ENCODE assay signal across 27 cellular contexts in genomic region chrX:70124678-70125077, GRCh38. TPM values are rescaled to one million over a fixed set of nuclear protein-coding genes. Genes with fewer than 3 reads are reported as not detected.
DNase-seq lines count a peak whose midpoint lies in the region; ATAC-seq, FAIRE-seq and TF ChIP-seq lines count a peak whose summit lies in the region.
"Had no signal": no experiment of that assay in that cellular context is flagged by ENCODE, and none has a peak within 500 bp of the region (broad histone marks: within the 10 kb centered on the region; RNA-seq: fewer than 3 reads in every experiment).

No MANE protein-coding gene starts in this region.

- no peaks in the 10 kb centered on the region for H3K79me2 ChIP-seq in K562 (ENCODE audit: control insufficient read depth, insufficient read depth, low read length)

- peaks cover 8% of the 10 kb centered on the region for H3K4me1 Mint-ChIP-seq in activated naive CD4-positive, alpha-beta T cell treated with anti-CD3 and anti-CD28 coated beads, Interleukin-2, amount 50 U/mL, for 24 hours
- H3K4me1 Mint-ChIP-seq in CD8-positive, alpha-beta T cell (ENCODE audit: low read depth): peaks cover 7% of the 10 kb centered on the region
- H3K4me1 Mint-ChIP-seq: CD14-positive monocyte had no signal

- CTCF ChIA-PET in A549 (lab: Yijun Ruan, JAX) (interaction anchor here (0.6 kb wide), 1 partner anchor 9 kb away, joined by 3 read pairs; the partner anchor contains the start of gene IGBP1), K562 (lab: Yijun Ruan, JAX; ENCODE audit: low intra/inter-chr PET ratio) (no interaction called here)
- CTCF ChIA-PET in CD8-positive, alpha-beta T cell (lab: Charles Lee): no interaction called here

- H3K27me3 Mint-ChIP-seq in activated naive CD4-positive, alpha-beta T cell treated with anti-CD3 and anti-CD28 coated beads, Interleukin-2, amount 50 U/mL, for 24 hours: no peaks in the 10 kb centered on the region
- no peaks in the 10 kb centered on the region for H3K27me3 Mint-ChIP-seq in CD8-positive, alpha-beta T cell (ENCODE audit: low read depth)

- no peak overlapping the region for H2AFZ ChIP-seq in K562 (ENCODE audit: low read depth, low read length)

- 54% methylated on average over 2 of the region's 2 CpGs for WGBS in A549 (ENCODE audit: missing lambda C conversion rate)
- WGBS in K562 (ENCODE audit: insufficient coverage, low coverage, missing lambda C conversion rate): 11% methylated on average over 2 of the region's 2 CpGs

- peak overlapping the region; percentile 30 for H3K27ac Mint-ChIP-seq in activated naive CD4-positive, alpha-beta T cell treated with anti-CD3 and anti-CD28 coated beads, Interleukin-2, amount 50 U/mL, for 24 hours
- H3K27ac Mint-ChIP-seq in CD8-positive, alpha-beta T cell: no peak overlapping the region
- H3K27ac Mint-ChIP-seq: CD8-positive, alpha-beta memory T cell had no signal

- DNase-seq in activated naive CD4-positive, alpha-beta T cell (lab: John Stamatoyannopoulos, UW): no peak
- DNase-seq in A549 (ENCODE audit: low read depth in 1 of 2, low spot score in 1 of 2) (no peak), K562 (ENCODE audit: extremely low read depth in 1 of 4, low spot score in 3 of 4) (no peak)
- no peak for DNase-seq in CD8-positive, alpha-beta T cell
- DNase-seq: ACHN; BE2C; C1 segment of cervical spinal cord; CD4-positive, CD25-positive, alpha-beta regulatory T cell; CD8-positive, alpha-beta memory T cell; COR-L47; DMS 273 treated with DMSO at 0.1 percent for 48 hours; DMS153; DMS53; DMS79; DND-41; EL; GDM1 had no signal

- H3K4me3 Mint-ChIP-seq in activated naive CD4-positive, alpha-beta T cell treated with anti-CD3 and anti-CD28 coated beads, Interleukin-2, amount 50 U/mL, for 24 hours: no peak overlapping the region
- H3K4me3 Mint-ChIP-seq in CD8-positive, alpha-beta T cell: no peak overlapping the region
- H3K4me3 Mint-ChIP-seq: CD14-positive monocyte; CD4-positive, CD25-positive, alpha-beta regulatory T cell; CD8-positive, alpha-beta memory T cell had no signal

- no peaks in the 10 kb centered on the region for H3K36me3 Mint-ChIP-seq in activated naive CD4-positive, alpha-beta T cell treated with anti-CD3 and anti-CD28 coated beads, Interleukin-2, amount 50 U/mL, for 24 hours
- H3K36me3 Mint-ChIP-seq in CD8-positive, alpha-beta T cell: no peaks in the 10 kb centered on the region
- H3K36me3 Mint-ChIP-seq: CD14-positive monocyte; CD4-positive, CD25-positive, alpha-beta regulatory T cell; CD8-positive, alpha-beta memory T cell had no signal

- ATAC-seq in A549 (no peak), K562 (no peak)
- ATAC-seq in CD8-positive, alpha-beta T cell: no peak
- ATAC-seq: GM12878 had no signal

- H3K27ac ChIP-seq in A549: no peak overlapping the region
- no peak overlapping the region for H3K27ac ChIP-seq in K562 (ENCODE audit: extremely low read depth, low read depth, low read length)
- no peak overlapping the region for H3K27ac ChIP-seq in CD8-positive, alpha-beta T cell (ENCODE audit: low read depth, low read length)
- H3K27ac ChIP-seq: 22Rv1, BLaER1 had no signal

- POLR2A ChIA-PET in A549 (lab: Yijun Ruan, JAX) (no interaction called here), K562 (lab: Yijun Ruan, JAX) (no interaction called here)
- POLR2A ChIA-PET in CD8-positive, alpha-beta T cell (lab: Charles Lee): no interaction called here

- in situ Hi-C loops in K562 (cut with MboI): no loop called here

- H3K36me3 ChIP-seq in K562 (ENCODE audit: control insufficient read depth, insufficient read depth, low read length): no peaks in the 10 kb centered on the region
- no peaks in the 10 kb centered on the region for H3K36me3 ChIP-seq in CD8-positive, alpha-beta T cell (ENCODE audit: insufficient read depth, low read length)
- H3K36me3 ChIP-seq: BE2C, BLaER1 had no signal

- TF ChIP-seq EP300 in A549 (IDR thresholded peaks at IDR 0.05) (no peak), K562 (IDR thresholded peaks at IDR 0.05; ENCODE audit: low read length) (no peak)

- H3K4me2 ChIP-seq in A549 (no peak overlapping the region), K562 (ENCODE audit: insufficient read depth, low read length) (no peak overlapping the region)
- H3K4me2 ChIP-seq: BLaER1 had no signal

- H4K20me1 ChIP-seq in K562 (replicated peaks; ENCODE audit: control insufficient read depth, insufficient read depth, low read length): no peaks in the 10 kb centered on the region
- H4K20me1 ChIP-seq: BLaER1 had no signal

- BruUV-seq in K562 (replicated peaks; lab: Mats Ljungman, UMichigan): no TSS peak

- TF ChIP-seq RAD21 in A549 (conservative IDR thresholded peaks at IDR 0.05 in 1 of 2, IDR thresholded peaks at IDR 0.05 in 1 of 2) (no peak), K562 (CRISPR knock-in tag; conservative IDR thresholded peaks at IDR 0.05 in 1 of 2, IDR thresholded peaks at IDR 0.05 in 1 of 2) (no peak)

- TF ChIP-seq POLR2A in A549 (IDR thresholded peaks at IDR 0.05; ENCODE audit: low read length) (no peak), K562 (conservative IDR thresholded peaks at IDR 0.05) (no peak)

- no peaks in the 10 kb centered on the region for H3K9me1 ChIP-seq in K562 (ENCODE audit: control insufficient read depth, insufficient read depth, low read length)

- TF ChIP-seq CTCF in A549 (IDR thresholded peaks at IDR 0.05) (no peak), K562 (IDR thresholded peaks at IDR 0.05 in 2 of 3, conservative IDR thresholded peaks at IDR 0.05 in 1 of 3; ENCODE audit: insufficient read depth in 2 of 3, low read depth in 1 of 3, low read length in 3 of 3) (no peak)
- TF ChIP-seq CTCF in CD8-positive, alpha-beta T cell (IDR thresholded peaks at IDR 0.05): no peak

- H3K4me1 ChIP-seq in A549: 0 out of 3 replicates have a peak, but pooled peaks cover 1% of the 10 kb centered on the region
- H3K4me1 ChIP-seq in K562 (replicated peaks in 1 of 2; ENCODE audit: control insufficient read depth in 2 of 2, insufficient read depth in 2 of 2, low read length in 2 of 2): no peaks in the 10 kb centered on the region; a peak in 3 of 5 replicates
- no peaks in the 10 kb centered on the region for H3K4me1 ChIP-seq in CD8-positive, alpha-beta T cell (ENCODE audit: insufficient read depth, low read length)
- H3K4me1 ChIP-seq: BE2C, BLaER1 had no signal

- FAIRE-seq in A549 (lab: Jason Lieb, UNC): no peak
- no peak for FAIRE-seq in K562 (lab: Jason Lieb, UNC)
- FAIRE-seq: GM12878, GM12892 had no signal

- H3K27me3 ChIP-seq in K562 (ENCODE audit: control insufficient read depth in 2 of 2, insufficient read depth in 2 of 2, low read length in 2 of 2): peaks cover 0 to 6% of the 10 kb centered on the region in 2 experiments; a peak in 2 of 5 replicates
- no peaks in the 10 kb centered on the region for H3K27me3 ChIP-seq in CD8-positive, alpha-beta T cell (ENCODE audit: insufficient read depth, low read length)
- H3K27me3 ChIP-seq: BE2C had no signal

- no peaks in the 10 kb centered on the region for H3K9me3 ChIP-seq in A549
- no peaks in the 10 kb centered on the region for H3K9me3 ChIP-seq in K562 (replicated peaks; ENCODE audit: control insufficient read depth, insufficient read depth, low read depth, low read length)
- H3K9me3 ChIP-seq in CD8-positive, alpha-beta T cell (ENCODE audit: low read length): no peaks in the 10 kb centered on the region
- H3K9me3 ChIP-seq: BE2C had no signal

- H3K9me3 Mint-ChIP-seq in activated naive CD4-positive, alpha-beta T cell treated with anti-CD3 and anti-CD28 coated beads, Interleukin-2, amount 50 U/mL, for 24 hours: no peaks in the 10 kb centered on the region
- H3K9me3 Mint-ChIP-seq in CD8-positive, alpha-beta T cell: no peaks in the 10 kb centered on the region
- H3K9me3 Mint-ChIP-seq: CD8-positive, alpha-beta memory T cell had no signal

- no peak overlapping the region for H3K9ac ChIP-seq in K562 (ENCODE audit: insufficient read depth in 1 of 2, low read depth in 2 of 2, low read length in 2 of 2)
- H3K9ac ChIP-seq: BLaER1 had no signal

- intact Hi-C loops in K562 (cut with micrococcal nuclease): no loop called here
- intact Hi-C loops in CD8-positive, alpha-beta T cell (cut with DNase I, micrococcal nuclease): no loop called here

- no peak overlapping the region for H3K4me3 ChIP-seq in A549
- no peak overlapping the region for H3K4me3 ChIP-seq in K562
- no peak overlapping the region for H3K4me3 ChIP-seq in CD8-positive, alpha-beta T cell (ENCODE audit: low read depth, low read length)
- H3K4me3 ChIP-seq: BLaER1, GM12878 had no signal

RNA-seq across cellular contexts. Expression of gene IGBP1, which starts 8.6 kb away (rescaled TPM):
- polyA plus RNA-seq in A549 (2011; rRNA removed) (103 and 106 TPM in 2 replicates), A549 (2017; fragmentation: RNase III; extraction: RNeasy Plus Mini Kit Qiagen cat#74134 plus additional on column Dnase treatment) (50.2 to 56.4 TPM (median 54.0 TPM) in 3 replicates), K562 (2011; rRNA removed) (83.1 and 91.8 TPM in 2 replicates), K562 (2014; fragmentation: Illumina TruSeq; extraction: Trizol) (55.0 and 58.4 TPM in 2 replicates), K562 (2014; fragmentation: Nextera tagmentation; extraction: Ambion mirVana) (10 to 100 TPM; 79.3 to 91.5 TPM), K562 (2014; rRNA removed) (41.2 and 52.8 TPM in 2 replicates)
- polyA plus RNA-seq in A549 (2012; cell fraction: cytosol; rRNA removed): 42.7 and 49.5 TPM in 2 replicates
- polyA plus RNA-seq in A549 (2012; cell fraction: nucleus; rRNA removed): 22.6 and 27.4 TPM in 2 replicates
- 40.7 and 48.7 TPM in 2 replicates for polyA minus RNA-seq in A549 (2011; rRNA and poly(A)+ RNA removed)
- total RNA-seq in K562 (2011; cell fraction: chromatin; rRNA removed; ENCODE audit: low replicate concordance): 12.5 and 13.5 TPM in 2 replicates
- total RNA-seq in K562 (2011; cell fraction: nucleolus; rRNA removed): 14.3 and 15.3 TPM in 2 replicates
- total RNA-seq in K562 (2011; cell fraction: nucleoplasm; rRNA removed): 15.7 and 19.6 TPM in 2 replicates
- total RNA-seq in K562 (2014; rRNA removed) (42.4 and 47.3 TPM in 2 replicates), K562 (2014; rRNA removed; fragmentation: Illumina TruSeq; extraction: Trizol) (48.2 and 55.2 TPM in 2 replicates), K562 (2015; rRNA removed; fragmentation: Illumina TruSeq; extraction: Trizol) (35.3 and 36.6 TPM in 2 replicates), K562 (2021) (37.3 and 40.3 TPM in 2 replicates)
- polyA plus RNA-seq in K562 (2011; cell fraction: cytosol; rRNA removed): 37.3 and 61.2 TPM in 2 replicates
- polyA plus RNA-seq in K562 (2011; cell fraction: nucleus; rRNA removed): 14.7 and 27.9 TPM in 2 replicates
- 40.0 and 95.2 TPM in 2 replicates for polyA plus RNA-seq in K562 (2012)
- polyA minus RNA-seq in K562 (2011; rRNA and poly(A)+ RNA removed): 62.9 and 98.2 TPM in 2 replicates
- polyA minus RNA-seq in K562 (2011; cell fraction: cytosol; rRNA and poly(A)+ RNA removed): 17.2 and 22.7 TPM in 2 replicates
- 8.8 and 13.3 TPM in 2 replicates for polyA minus RNA-seq in K562 (2011; cell fraction: nucleus; rRNA and poly(A)+ RNA removed)
- total RNA-seq in CD8-positive, alpha-beta T cell: 10 to 100 TPM; 55.7 to 56.6 TPM

RNA-seq across cellular contexts. Expression of gene DGAT2L6, which starts 52.6 kb away (rescaled TPM):
- polyA plus RNA-seq in A549 (2011; rRNA removed): not detected in 2 replicates
- polyA plus RNA-seq in A549 (2012; cell fraction: cytosol; rRNA removed): not detected in 2 replicates
- not detected in 2 replicates for polyA plus RNA-seq in A549 (2012; cell fraction: nucleus; rRNA removed)
- not detected in 3 replicates for polyA plus RNA-seq in A549 (2017; fragmentation: RNase III; extraction: RNeasy Plus Mini Kit Qiagen cat#74134 plus additional on column Dnase treatment)
- not detected in 2 replicates for polyA minus RNA-seq in A549 (2011; rRNA and poly(A)+ RNA removed)
- not detected in 2 replicates for total RNA-seq in K562 (2011; cell fraction: chromatin; rRNA removed; ENCODE audit: low replicate concordance)
- total RNA-seq in K562 (2011; cell fraction: nucleolus; rRNA removed): not detected in 2 replicates
- not detected in 2 replicates for total RNA-seq in K562 (2011; cell fraction: nucleoplasm; rRNA removed)
- not detected in 2 replicates for total RNA-seq in K562 (2014; rRNA removed)
- total RNA-seq in K562 (2014; rRNA removed; fragmentation: Illumina TruSeq; extraction: Trizol): not detected in 2 replicates
- total RNA-seq in K562 (2015; rRNA removed; fragmentation: Illumina TruSeq; extraction: Trizol): not detected in 2 replicates
- total RNA-seq in K562 (2021): not detected in 2 replicates
- not detected in 2 replicates for polyA plus RNA-seq in K562 (2011; rRNA removed)
- polyA plus RNA-seq in K562 (2011; cell fraction: cytosol; rRNA removed): not detected in 2 replicates
- polyA plus RNA-seq in K562 (2011; cell fraction: nucleus; rRNA removed): not detected in 2 replicates
- polyA plus RNA-seq in K562 (2012): not detected in 2 replicates
- not detected in 2 replicates for polyA plus RNA-seq in K562 (2014; fragmentation: Illumina TruSeq; extraction: Trizol)
- not detected for polyA plus RNA-seq in K562 (2014; fragmentation: Nextera tagmentation; extraction: Ambion mirVana)
- polyA plus RNA-seq in K562 (2014; rRNA removed): not detected in 2 replicates
- not detected in 2 replicates for polyA minus RNA-seq in K562 (2011; rRNA and poly(A)+ RNA removed)
- not detected in 2 replicates for polyA minus RNA-seq in K562 (2011; cell fraction: cytosol; rRNA and poly(A)+ RNA removed)
- polyA minus RNA-seq in K562 (2011; cell fraction: nucleus; rRNA and poly(A)+ RNA removed): not detected in 2 replicates
- not detected for total RNA-seq in CD8-positive, alpha-beta T cell
- total RNA-seq: A172; A673; CD4-positive, CD25-positive, alpha-beta regulatory T cell; CD8-positive, alpha-beta memory T cell; G401 had no signal
- polyA plus RNA-seq: AG04450; CD14-positive monocyte; CD4-positive, CD25-positive, alpha-beta regulatory T cell; CD8-positive, alpha-beta memory T cell had no signal
